11 cellular contexts compared by ENCODE assay signal in the genomic region with DNA sequence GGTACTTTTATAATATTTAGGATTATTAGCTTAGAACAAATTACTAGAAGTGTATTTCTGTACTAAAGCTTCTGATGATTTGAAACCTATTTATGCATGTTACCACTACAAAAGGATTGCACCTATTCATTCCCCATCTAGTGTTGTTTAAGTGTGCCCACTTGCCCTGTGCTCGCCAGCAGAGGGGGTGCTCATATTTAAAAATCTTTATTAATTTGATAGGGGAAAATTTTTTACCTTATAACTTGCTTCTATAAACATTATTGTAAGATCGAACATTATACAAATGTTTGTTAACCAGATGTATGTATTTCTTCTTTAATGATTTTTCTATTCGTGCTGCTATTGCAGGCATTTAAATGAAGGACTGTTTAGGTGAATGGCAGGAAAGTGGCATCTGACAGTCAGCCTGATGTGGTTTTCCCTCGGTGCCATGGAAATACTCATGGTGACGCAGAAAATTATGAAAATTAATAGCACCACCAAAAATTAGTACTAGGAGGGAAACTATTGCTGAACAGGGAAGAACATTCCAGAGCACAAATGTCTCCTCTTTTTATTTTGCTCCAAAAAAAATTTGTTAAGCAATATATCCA. TPM values are rescaled to one million over a fixed set of nuclear protein-coding genes. Genes with fewer than 3 reads are reported as not detected.
DNase-seq lines count a peak whose midpoint lies in the region; ATAC-seq and TF ChIP-seq lines count a peak whose summit lies in the region.
"Had no signal": no experiment of that assay in that cellular context is flagged by ENCODE, and none has a peak within 500 bp of the region (broad histone marks: within the 10 kb centered on the region; RNA-seq: fewer than 3 reads in every experiment).

No MANE protein-coding gene starts in this region.

- DNase-seq in Calu3 (no peak), Panc1 (ENCODE audit: low read depth, low spot score) (no peak), fibroblast of mammary gland (ENCODE audit: low read depth) (no peak), prostate gland (ENCODE audit: low spot score) (no peak), hippocampal formation (lab: John Stamatoyannopoulos, UW) (no peak)
- DNase-seq: activated naive CD4-positive, alpha-beta T cell treated with anti-CD3 and anti-CD28 coated beads, Interleukin-2, amount 50 U/mL, for 16 hours; cortex of kidney; NCI-H82 had no signal

- no peak for TF ChIP-seq POLR2A in prostate gland (IDR thresholded peaks at IDR 0.05)

- H3K9me3 ChIP-seq in Panc1 (ENCODE audit: control insufficient read depth, insufficient read depth, low read depth, low read length) (no peaks in the 10 kb centered on the region), prostate gland (no peaks in the 10 kb centered on the region)

- H3K36me3 Mint-ChIP-seq in Calu3 (ENCODE audit: insufficient read depth, unreplicated experiment) = no peaks in the 10 kb centered on the region

- H3K36me3 ChIP-seq in Panc1 (ENCODE audit: control insufficient read depth, insufficient read depth, low read length) (no peaks in the 10 kb centered on the region), prostate gland (no peaks in the 10 kb centered on the region)

- WGBS in prostate gland = 81% methylated on average over 5 of the region's 5 CpGs

- H3K4me1 ChIP-seq in Panc1 (ENCODE audit: control insufficient read depth, insufficient read depth, low read length) (no peaks in the 10 kb centered on the region), prostate gland (replicated peaks) (no peaks in the 10 kb centered on the region)

- POLR2A ChIA-PET in Panc1 (lab: Charles Lee) = no interaction called here

- H3K27me3 ChIP-seq in Panc1 (ENCODE audit: control insufficient read depth, insufficient read depth, low read length) (peaks cover 2% of the 10 kb centered on the region; the same call in 1 of the 2 replicates), prostate gland (replicated peaks; ENCODE audit: insufficient read depth) (no peaks in the 10 kb centered on the region)

- no peak overlapping the region for H3K27ac ChIP-seq in 22Rv1
- H3K27ac ChIP-seq in Panc1 (ENCODE audit: low read length) = no peak overlapping the region
- no peak overlapping the region for H3K27ac ChIP-seq in prostate gland

- H3K27me3 Mint-ChIP-seq in Calu3 (ENCODE audit: unreplicated experiment) = peaks cover 33% of the 10 kb centered on the region

- H3K27ac Mint-ChIP-seq in Calu3 (ENCODE audit: unreplicated experiment) = no peak overlapping the region

- intact Hi-C loops in Calu3 (cut with micrococcal nuclease; ENCODE audit: unreplicated experiment) = no loop called here
- intact Hi-C loops in Panc1 (cut with micrococcal nuclease; ENCODE audit: unreplicated experiment) = no loop called here
- intact Hi-C loops in prostate gland (cut with DNase I) = no loop called here

- no peak overlapping the region for H3K4me3 ChIP-seq in Panc1 (ENCODE audit: low read depth in 2 of 2, low read length in 2 of 2)
- H3K4me3 ChIP-seq in fibroblast of mammary gland (ENCODE audit: control insufficient read depth, low read depth, low read length) = no peak overlapping the region
- H3K4me3 ChIP-seq in prostate gland = no peak overlapping the region

- H3K4me3 Mint-ChIP-seq in Calu3 (ENCODE audit: low read depth, unreplicated experiment) = no peak overlapping the region

- BruUV-seq in Calu3 (replicated peaks; lab: Mats Ljungman, UMichigan) = no TSS peak
- no TSS peak for BruUV-seq in Panc1 (replicated peaks; lab: Mats Ljungman, UMichigan)

- H3K4me1 Mint-ChIP-seq in Calu3 (ENCODE audit: low read depth, unreplicated experiment) = no peaks in the 10 kb centered on the region

- CTCF ChIA-PET in Calu3 (lab: Charles Lee) = no interaction called here
- CTCF ChIA-PET in Panc1 (lab: Charles Lee) = interaction anchor here (0.5 kb wide), 1 partner anchor 520 kb away, joined by 10 read pairs; no protein-coding TSS in a partner anchor

- in situ Hi-C loops in Panc1 (cut with HindIII; ENCODE audit: low pct_unique_long_range_greater_than_20kb, low sequenced_read_pairs) = no loop called here

- TF ChIP-seq CTCF in 22Rv1 (IDR thresholded peaks at IDR 0.05) (peak; percentile 37), Calu3 (IDR thresholded peaks at IDR 0.05; ENCODE audit: unreplicated experiment) (peak; percentile 28), Panc1 (IDR thresholded peaks at IDR 0.05) (peak; percentile 63; the same call in 1 of the 2 replicates), fibroblast of mammary gland (conservative IDR thresholded peaks at IDR 0.05; ENCODE audit: control insufficient read depth, insufficient read depth, low read depth, low read length) (peak; percentile 32), prostate gland (IDR thresholded peaks at IDR 0.05) (no peak)

- H3K9me3 Mint-ChIP-seq in Calu3 (ENCODE audit: low read depth, unreplicated experiment) = no peaks in the 10 kb centered on the region

- ATAC-seq in Panc1 (no peak), HG03108 (IDR thresholded peaks at IDR 0.05; ENCODE audit: unreplicated experiment) (no peak), HG03521 (IDR thresholded peaks at IDR 0.05; ENCODE audit: unreplicated experiment) (no peak)

RNA-seq across cellular contexts. Expression of gene FNDC1, which starts 44.1 kb away (rescaled TPM):
- total RNA-seq in Calu3 (2022) (0.17 and 0.22 TPM in 2 replicates), Panc1 (2021; ENCODE audit: unreplicated experiment) (0.23 TPM), prostate gland (under 1 TPM; 0.09 to 0.51 TPM)
- 0.28 TPM for polyA plus RNA-seq in Panc1 (2012; ENCODE audit: insufficient read length)

Comparison
In these comparisons a context has a peak if more than half of its experiments do, and no peak if none do; other contexts are left out.
1. CTCF ChIP-seq: peak in 22Rv1 (single experiment), Calu3 (single experiment), Panc1 (single experiment) and fibroblast of mammary gland (single experiment); none in prostate gland (0 of 4).